In the genomic region with DNA sequence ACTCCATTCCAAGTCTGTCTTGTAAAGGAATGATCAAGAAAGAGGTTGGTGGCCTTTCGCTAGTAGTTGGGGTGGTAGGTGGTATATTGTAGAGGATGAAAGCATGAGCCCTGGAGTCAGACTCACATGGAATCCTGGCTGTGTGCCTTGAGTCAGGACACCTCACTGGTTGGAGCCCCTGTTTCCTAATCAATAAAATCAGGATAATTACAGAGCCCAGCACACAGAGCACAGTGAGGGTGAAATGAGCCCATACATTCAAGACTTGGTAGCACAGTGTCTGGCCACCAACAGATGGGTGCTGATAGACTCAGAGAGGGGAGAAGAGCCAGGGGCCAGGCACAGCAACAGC, we compare ENCODE assay signal across 1 cellular context.
TF ChIP-seq lines count a peak whose summit lies in the region.

No MANE protein-coding gene starts in this region.

TF ChIP-seq in HepG2, 621 proteins besides CTCF, POLR2A, EP300 and RAD21 (continued from another document):
- no peak for TF ChIP-seq ELK4 (CRISPR knock-in tag; IDR thresholded peaks at IDR 0.05; ENCODE audit: borderline replicate concordance)
- peak; percentile 26; the same call in 1 of the 2 replicates for TF ChIP-seq ZNF232 (CRISPR knock-in tag; IDR thresholded peaks at IDR 0.05; ENCODE audit: borderline replicate concordance)
- no peak for TF ChIP-seq SKI (IDR thresholded peaks at IDR 0.05; ENCODE audit: partially characterized antibody)
- TF ChIP-seq ZBTB1 (CRISPR knock-in tag; IDR thresholded peaks at IDR 0.05; ENCODE audit: borderline replicate concordance): no peak
- no peak for TF ChIP-seq ZNF710 (CRISPR knock-in tag; IDR thresholded peaks at IDR 0.05; ENCODE audit: borderline replicate concordance)
- no peak for TF ChIP-seq ZNF552 (CRISPR knock-in tag; IDR thresholded peaks at IDR 0.05; ENCODE audit: borderline replicate concordance)
- TF ChIP-seq ZNF207 (IDR thresholded peaks at IDR 0.05; ENCODE audit: borderline replicate concordance): no peak
- 0 out of 2 replicates have a peak, but pooled peaks have one; percentile 3 for TF ChIP-seq ARNT2 (CRISPR knock-in tag; IDR thresholded peaks at IDR 0.05; ENCODE audit: low read depth)
- no peak for TF ChIP-seq ZNF776 (CRISPR knock-in tag; IDR thresholded peaks at IDR 0.05)
- TF ChIP-seq REXO4 (CRISPR knock-in tag; IDR thresholded peaks at IDR 0.05; ENCODE audit: borderline replicate concordance): no peak
- TF ChIP-seq DNMT1 (CRISPR knock-in tag; IDR thresholded peaks at IDR 0.05): no peak
- TF ChIP-seq, protein P1, sequence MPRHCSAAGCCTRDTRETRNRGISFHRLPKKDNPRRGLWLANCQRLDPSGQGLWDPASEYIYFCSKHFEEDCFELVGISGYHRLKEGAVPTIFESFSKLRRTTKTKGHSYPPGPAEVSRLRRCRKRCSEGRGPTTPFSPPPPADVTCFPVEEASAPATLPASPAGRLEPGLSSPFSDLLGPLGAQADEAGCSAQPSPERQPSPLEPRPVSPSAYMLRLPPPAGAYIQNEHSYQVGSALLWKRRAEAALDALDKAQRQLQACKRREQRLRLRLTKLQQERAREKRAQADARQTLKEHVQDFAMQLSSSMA (CRISPR knock-in tag; IDR thresholded peaks at IDR 0.05): 0 out of 2 replicates have a peak, but pooled peaks have one; percentile 58
- TF ChIP-seq NAIF1 (CRISPR knock-in tag; IDR thresholded peaks at IDR 0.05; ENCODE audit: borderline replicate concordance): no peak
- no peak for TF ChIP-seq ZNF704 (CRISPR knock-in tag; IDR thresholded peaks at IDR 0.05; ENCODE audit: borderline replicate concordance)
- 0 out of 2 replicates have a peak, but pooled peaks have one; percentile 45 for TF ChIP-seq MTERF4 (CRISPR knock-in tag; IDR thresholded peaks at IDR 0.05)
- no peak for TF ChIP-seq FOXJ3 (CRISPR knock-in tag; IDR thresholded peaks at IDR 0.05; ENCODE audit: borderline replicate concordance)
- TF ChIP-seq PHB2 (IDR thresholded peaks at IDR 0.05; ENCODE audit: partially characterized antibody): no peak
- 0 out of 2 replicates have a peak, but pooled peaks have one; percentile 5 for TF ChIP-seq ZMAT3 (CRISPR knock-in tag; conservative IDR thresholded peaks at IDR 0.05)
- TF ChIP-seq U2AF2 (IDR thresholded peaks at IDR 0.05; ENCODE audit: low read depth, low read length): no peak
- TF ChIP-seq ZNF432 (CRISPR knock-in tag; IDR thresholded peaks at IDR 0.05; ENCODE audit: borderline replicate concordance): no peak
- no peak for TF ChIP-seq ISX (CRISPR knock-in tag; conservative IDR thresholded peaks at IDR 0.05)
- no peak for TF ChIP-seq SRY (CRISPR knock-in tag; IDR thresholded peaks at IDR 0.05)
- peak; percentile 34; the same call in 1 of the 2 replicates for TF ChIP-seq ONECUT2 (CRISPR knock-in tag; IDR thresholded peaks at IDR 0.05)
- TF ChIP-seq U2AF1 (optimal IDR thresholded peaks at IDR 0.05; ENCODE audit: low read depth, low read length): peak; percentile 20
- TF ChIP-seq MAFK (conservative IDR thresholded peaks at IDR 0.05 in 1 of 2, IDR thresholded peaks at IDR 0.05 in 1 of 2; ENCODE audit: low read length in 2 of 2): no peak
- TF ChIP-seq, protein P2, sequence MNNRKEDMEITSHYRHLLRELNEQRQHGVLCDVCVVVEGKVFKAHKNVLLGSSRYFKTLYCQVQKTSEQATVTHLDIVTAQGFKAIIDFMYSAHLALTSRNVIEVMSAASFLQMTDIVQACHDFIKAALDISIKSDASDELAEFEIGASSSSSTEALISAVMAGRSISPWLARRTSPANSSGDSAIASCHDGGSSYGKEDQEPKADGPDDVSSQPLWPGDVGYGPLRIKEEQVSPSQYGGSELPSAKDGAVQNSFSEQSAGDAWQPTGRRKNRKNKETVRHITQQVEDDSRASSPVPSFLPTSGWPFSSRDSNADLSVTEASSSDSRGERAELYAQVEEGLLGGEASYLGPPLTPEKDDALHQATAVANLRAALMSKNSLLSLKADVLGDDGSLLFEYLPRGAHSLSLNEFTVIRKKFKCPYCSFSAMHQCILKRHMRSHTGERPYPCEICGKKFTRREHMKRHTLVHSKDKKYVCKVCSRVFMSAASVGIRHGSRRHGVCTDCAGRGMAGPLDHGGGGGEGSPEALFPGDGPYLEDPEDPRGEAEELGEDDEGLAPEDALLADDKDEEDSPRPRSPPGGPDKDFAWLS (CRISPR knock-in tag; IDR thresholded peaks at IDR 0.05; ENCODE audit: borderline replicate concordance): 0 out of 2 replicates have a peak, but pooled peaks have one; percentile 26
- TF ChIP-seq PAX8 (CRISPR knock-in tag; IDR thresholded peaks at IDR 0.05; ENCODE audit: borderline replicate concordance): 0 out of 2 replicates have a peak, but pooled peaks have one; percentile 30
- TF ChIP-seq NFYB (CRISPR knock-in tag; IDR thresholded peaks at IDR 0.05): no peak
- TF ChIP-seq HINFP (CRISPR knock-in tag; IDR thresholded peaks at IDR 0.05; ENCODE audit: low read depth): no peak
- TF ChIP-seq ESRRA (CRISPR knock-in tag; IDR thresholded peaks at IDR 0.05; ENCODE audit: low read depth): peak; percentile 11; the same call in 1 of the 2 replicates
- TF ChIP-seq RBFOX2 (IDR thresholded peaks at IDR 0.05; ENCODE audit: low read depth, low read length): peak; percentile 60; the same call in 1 of the 2 replicates
- TF ChIP-seq ZNF570 (CRISPR knock-in tag; IDR thresholded peaks at IDR 0.05; ENCODE audit: borderline replicate concordance): no peak
- no peak for TF ChIP-seq ZNF337 (CRISPR knock-in tag; IDR thresholded peaks at IDR 0.05; ENCODE audit: borderline replicate concordance, low read depth)
- TF ChIP-seq ZNF343 (CRISPR knock-in tag; IDR thresholded peaks at IDR 0.05): no peak
- TF ChIP-seq FOXM1 (CRISPR knock-in tag; IDR thresholded peaks at IDR 0.05): no peak
- TF ChIP-seq ZBTB3 (CRISPR knock-in tag; IDR thresholded peaks at IDR 0.05; ENCODE audit: borderline replicate concordance, low read depth): no peak
- TF ChIP-seq PTBP1 (IDR thresholded peaks at IDR 0.05; ENCODE audit: low read depth, low read length, poor library complexity, severe bottlenecking): no peak
- TF ChIP-seq TFE3 (CRISPR knock-in tag; IDR thresholded peaks at IDR 0.05): no peak
- TF ChIP-seq ZNF33B (CRISPR knock-in tag; IDR thresholded peaks at IDR 0.05): no peak
- TF ChIP-seq ZNF784 (CRISPR knock-in tag; IDR thresholded peaks at IDR 0.05; ENCODE audit: borderline replicate concordance): no peak
- no peak for TF ChIP-seq ZNF253 (CRISPR knock-in tag; IDR thresholded peaks at IDR 0.05; ENCODE audit: borderline replicate concordance)
- no peak for TF ChIP-seq KDM5B (CRISPR knock-in tag; IDR thresholded peaks at IDR 0.05; ENCODE audit: borderline replicate concordance)
- TF ChIP-seq SRSF4 (IDR thresholded peaks at IDR 0.05; ENCODE audit: low read depth, low read length, poor library complexity, severe bottlenecking): no peak
- 0 out of 2 replicates have a peak, but pooled peaks have one; percentile 1 for TF ChIP-seq ZNF780A (CRISPR knock-in tag; IDR thresholded peaks at IDR 0.05)
- no peak for TF ChIP-seq FOXO1 (CRISPR knock-in tag; IDR thresholded peaks at IDR 0.05)
- TF ChIP-seq PITX1 (CRISPR knock-in tag; IDR thresholded peaks at IDR 0.05): no peak
- TF ChIP-seq ZNF879 (CRISPR knock-in tag; IDR thresholded peaks at IDR 0.05): 0 out of 2 replicates have a peak, but pooled peaks have one; percentile 17
- no peak for TF ChIP-seq HOXA3 (CRISPR knock-in tag; IDR thresholded peaks at IDR 0.05)
- no peak for TF ChIP-seq SETDB1 (CRISPR knock-in tag; IDR thresholded peaks at IDR 0.05; ENCODE audit: borderline replicate concordance)
- no peak for TF ChIP-seq ZNF572 (CRISPR knock-in tag; IDR thresholded peaks at IDR 0.05)
- TF ChIP-seq CCDC6 (CRISPR knock-in tag; IDR thresholded peaks at IDR 0.05): no peak
- TF ChIP-seq RARG (CRISPR knock-in tag; IDR thresholded peaks at IDR 0.05; ENCODE audit: low read depth): 0 out of 2 replicates have a peak, but pooled peaks have one; percentile 1
- no peak for TF ChIP-seq DR1 (CRISPR knock-in tag; IDR thresholded peaks at IDR 0.05)
- TF ChIP-seq TSC22D2 (CRISPR knock-in tag; IDR thresholded peaks at IDR 0.05; ENCODE audit: borderline replicate concordance): no peak
